Comparison of ENCODE assay signal across 1 cellular context in the genomic region with DNA sequence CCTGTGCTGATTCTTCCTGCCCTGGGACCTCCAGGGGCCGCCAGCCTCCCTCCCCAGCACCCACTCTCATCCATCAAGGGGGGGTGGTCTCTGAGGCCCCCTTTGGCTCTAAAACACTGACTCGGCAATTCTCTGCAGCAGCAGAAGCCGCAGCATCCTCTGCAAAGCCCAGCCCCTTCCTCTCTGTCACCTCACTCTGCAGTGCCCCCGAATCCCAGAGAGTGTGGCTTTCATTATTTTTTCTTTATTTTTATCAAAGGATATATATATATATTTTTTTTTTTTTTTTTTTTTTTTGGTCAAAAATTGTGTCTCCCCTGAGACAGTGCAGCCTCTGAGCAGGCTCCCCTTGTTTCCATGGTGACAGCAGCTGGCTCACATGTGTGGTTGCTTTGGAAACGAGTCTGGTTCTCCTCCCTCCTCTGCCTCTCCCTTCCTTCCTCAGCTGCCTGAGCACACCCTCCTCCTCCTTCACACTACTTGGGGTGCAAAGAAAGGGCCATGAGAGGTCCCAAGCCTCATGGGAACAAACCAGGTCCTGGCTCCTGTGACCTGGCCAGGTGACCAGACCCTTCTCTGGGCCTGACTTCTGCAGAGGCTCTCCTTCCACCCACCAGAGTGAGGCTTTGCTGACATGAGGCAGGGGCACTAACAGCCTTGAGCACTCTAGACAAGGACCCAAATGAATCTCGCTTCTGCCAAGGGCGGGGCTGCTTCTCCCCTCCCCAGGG.
TF ChIP-seq lines count a peak whose summit lies in the region.

No MANE protein-coding gene starts in this region.

TF ChIP-seq in H1, 55 proteins besides CTCF, POLR2A, EP300 and RAD21 (continued from another document):
- TF ChIP-seq, protein P1, sequence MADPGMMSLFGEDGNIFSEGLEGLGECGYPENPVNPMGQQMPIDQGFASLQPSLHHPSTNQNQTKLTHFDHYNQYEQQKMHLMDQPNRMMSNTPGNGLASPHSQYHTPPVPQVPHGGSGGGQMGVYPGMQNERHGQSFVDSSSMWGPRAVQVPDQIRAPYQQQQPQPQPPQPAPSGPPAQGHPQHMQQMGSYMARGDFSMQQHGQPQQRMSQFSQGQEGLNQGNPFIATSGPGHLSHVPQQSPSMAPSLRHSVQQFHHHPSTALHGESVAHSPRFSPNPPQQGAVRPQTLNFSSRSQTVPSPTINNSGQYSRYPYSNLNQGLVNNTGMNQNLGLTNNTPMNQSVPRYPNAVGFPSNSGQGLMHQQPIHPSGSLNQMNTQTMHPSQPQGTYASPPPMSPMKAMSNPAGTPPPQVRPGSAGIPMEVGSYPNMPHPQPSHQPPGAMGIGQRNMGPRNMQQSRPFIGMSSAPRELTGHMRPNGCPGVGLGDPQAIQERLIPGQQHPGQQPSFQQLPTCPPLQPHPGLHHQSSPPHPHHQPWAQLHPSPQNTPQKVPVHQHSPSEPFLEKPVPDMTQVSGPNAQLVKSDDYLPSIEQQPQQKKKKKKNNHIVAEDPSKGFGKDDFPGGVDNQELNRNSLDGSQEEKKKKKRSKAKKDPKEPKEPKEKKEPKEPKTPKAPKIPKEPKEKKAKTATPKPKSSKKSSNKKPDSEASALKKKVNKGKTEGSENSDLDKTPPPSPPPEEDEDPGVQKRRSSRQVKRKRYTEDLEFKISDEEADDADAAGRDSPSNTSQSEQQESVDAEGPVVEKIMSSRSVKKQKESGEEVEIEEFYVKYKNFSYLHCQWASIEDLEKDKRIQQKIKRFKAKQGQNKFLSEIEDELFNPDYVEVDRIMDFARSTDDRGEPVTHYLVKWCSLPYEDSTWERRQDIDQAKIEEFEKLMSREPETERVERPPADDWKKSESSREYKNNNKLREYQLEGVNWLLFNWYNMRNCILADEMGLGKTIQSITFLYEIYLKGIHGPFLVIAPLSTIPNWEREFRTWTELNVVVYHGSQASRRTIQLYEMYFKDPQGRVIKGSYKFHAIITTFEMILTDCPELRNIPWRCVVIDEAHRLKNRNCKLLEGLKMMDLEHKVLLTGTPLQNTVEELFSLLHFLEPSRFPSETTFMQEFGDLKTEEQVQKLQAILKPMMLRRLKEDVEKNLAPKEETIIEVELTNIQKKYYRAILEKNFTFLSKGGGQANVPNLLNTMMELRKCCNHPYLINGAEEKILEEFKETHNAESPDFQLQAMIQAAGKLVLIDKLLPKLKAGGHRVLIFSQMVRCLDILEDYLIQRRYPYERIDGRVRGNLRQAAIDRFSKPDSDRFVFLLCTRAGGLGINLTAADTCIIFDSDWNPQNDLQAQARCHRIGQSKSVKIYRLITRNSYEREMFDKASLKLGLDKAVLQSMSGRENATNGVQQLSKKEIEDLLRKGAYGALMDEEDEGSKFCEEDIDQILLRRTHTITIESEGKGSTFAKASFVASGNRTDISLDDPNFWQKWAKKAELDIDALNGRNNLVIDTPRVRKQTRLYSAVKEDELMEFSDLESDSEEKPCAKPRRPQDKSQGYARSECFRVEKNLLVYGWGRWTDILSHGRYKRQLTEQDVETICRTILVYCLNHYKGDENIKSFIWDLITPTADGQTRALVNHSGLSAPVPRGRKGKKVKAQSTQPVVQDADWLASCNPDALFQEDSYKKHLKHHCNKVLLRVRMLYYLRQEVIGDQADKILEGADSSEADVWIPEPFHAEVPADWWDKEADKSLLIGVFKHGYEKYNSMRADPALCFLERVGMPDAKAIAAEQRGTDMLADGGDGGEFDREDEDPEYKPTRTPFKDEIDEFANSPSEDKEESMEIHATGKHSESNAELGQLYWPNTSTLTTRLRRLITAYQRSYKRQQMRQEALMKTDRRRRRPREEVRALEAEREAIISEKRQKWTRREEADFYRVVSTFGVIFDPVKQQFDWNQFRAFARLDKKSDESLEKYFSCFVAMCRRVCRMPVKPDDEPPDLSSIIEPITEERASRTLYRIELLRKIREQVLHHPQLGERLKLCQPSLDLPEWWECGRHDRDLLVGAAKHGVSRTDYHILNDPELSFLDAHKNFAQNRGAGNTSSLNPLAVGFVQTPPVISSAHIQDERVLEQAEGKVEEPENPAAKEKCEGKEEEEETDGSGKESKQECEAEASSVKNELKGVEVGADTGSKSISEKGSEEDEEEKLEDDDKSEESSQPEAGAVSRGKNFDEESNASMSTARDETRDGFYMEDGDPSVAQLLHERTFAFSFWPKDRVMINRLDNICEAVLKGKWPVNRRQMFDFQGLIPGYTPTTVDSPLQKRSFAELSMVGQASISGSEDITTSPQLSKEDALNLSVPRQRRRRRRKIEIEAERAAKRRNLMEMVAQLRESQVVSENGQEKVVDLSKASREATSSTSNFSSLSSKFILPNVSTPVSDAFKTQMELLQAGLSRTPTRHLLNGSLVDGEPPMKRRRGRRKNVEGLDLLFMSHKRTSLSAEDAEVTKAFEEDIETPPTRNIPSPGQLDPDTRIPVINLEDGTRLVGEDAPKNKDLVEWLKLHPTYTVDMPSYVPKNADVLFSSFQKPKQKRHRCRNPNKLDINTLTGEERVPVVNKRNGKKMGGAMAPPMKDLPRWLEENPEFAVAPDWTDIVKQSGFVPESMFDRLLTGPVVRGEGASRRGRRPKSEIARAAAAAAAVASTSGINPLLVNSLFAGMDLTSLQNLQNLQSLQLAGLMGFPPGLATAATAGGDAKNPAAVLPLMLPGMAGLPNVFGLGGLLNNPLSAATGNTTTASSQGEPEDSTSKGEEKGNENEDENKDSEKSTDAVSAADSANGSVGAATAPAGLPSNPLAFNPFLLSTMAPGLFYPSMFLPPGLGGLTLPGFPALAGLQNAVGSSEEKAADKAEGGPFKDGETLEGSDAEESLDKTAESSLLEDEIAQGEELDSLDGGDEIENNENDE (IDR thresholded peaks at IDR 0.05; ENCODE audit: insufficient replicate concordance, low read length), result no peak
- TF ChIP-seq CHD1 (IDR thresholded peaks at IDR 0.05; ENCODE audit: low read depth, low read length), result no peak
